Comparison of ENCODE assay signal across 1 cellular context in the genomic region with DNA sequence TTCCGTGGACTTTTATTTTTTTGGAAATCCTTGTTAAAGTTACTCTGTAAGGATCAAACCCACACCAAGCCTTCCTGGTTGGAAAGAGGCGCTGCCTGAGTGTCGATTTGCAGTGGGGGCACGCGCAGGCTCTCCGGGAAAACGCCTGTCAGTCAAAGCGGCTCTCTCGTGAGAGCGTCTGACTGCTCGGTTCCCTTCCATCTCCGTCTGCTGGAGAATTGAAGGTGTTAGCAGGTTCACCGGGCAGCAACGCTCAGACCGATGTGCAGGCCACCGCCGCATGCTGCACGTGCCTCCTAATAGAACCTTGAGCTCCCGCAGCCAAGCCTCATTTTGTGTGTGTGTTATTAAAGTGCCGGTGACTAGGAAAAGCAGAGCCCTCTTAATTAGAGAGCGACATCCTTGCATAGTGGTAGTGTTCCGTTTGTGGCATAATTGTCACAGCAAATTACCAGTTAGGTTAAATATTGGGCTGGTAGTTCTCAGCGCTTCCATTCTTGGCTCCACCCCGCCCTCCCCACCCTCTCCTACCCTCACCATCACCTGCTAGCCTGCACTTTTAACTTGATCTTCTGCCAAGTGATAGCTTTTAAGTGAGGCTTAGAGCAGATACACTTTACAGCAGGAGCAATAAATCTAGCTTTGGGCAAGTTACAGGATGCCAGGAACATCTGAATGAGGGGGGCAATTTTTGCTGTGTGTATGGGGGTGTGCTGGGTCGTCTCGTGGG.
TF ChIP-seq lines count a peak whose summit lies in the region.

No MANE protein-coding gene starts in this region.

TF ChIP-seq in SK-N-SH, 30 proteins besides CTCF, POLR2A, EP300 and RAD21 (continued from another document):
- TF ChIP-seq MEF2A (IDR thresholded peaks at IDR 0.05; ENCODE audit: borderline replicate concordance, low read depth): no peak
- TF ChIP-seq, protein P1, sequence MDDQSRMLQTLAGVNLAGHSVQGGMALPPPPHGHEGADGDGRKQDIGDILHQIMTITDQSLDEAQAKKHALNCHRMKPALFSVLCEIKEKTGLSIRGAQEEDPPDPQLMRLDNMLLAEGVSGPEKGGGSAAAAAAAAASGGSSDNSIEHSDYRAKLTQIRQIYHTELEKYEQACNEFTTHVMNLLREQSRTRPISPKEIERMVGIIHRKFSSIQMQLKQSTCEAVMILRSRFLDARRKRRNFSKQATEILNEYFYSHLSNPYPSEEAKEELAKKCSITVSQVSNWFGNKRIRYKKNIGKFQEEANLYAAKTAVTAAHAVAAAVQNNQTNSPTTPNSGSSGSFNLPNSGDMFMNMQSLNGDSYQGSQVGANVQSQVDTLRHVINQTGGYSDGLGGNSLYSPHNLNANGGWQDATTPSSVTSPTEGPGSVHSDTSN (IDR thresholded peaks at IDR 0.05): no peak
- TF ChIP-seq, protein P2, sequence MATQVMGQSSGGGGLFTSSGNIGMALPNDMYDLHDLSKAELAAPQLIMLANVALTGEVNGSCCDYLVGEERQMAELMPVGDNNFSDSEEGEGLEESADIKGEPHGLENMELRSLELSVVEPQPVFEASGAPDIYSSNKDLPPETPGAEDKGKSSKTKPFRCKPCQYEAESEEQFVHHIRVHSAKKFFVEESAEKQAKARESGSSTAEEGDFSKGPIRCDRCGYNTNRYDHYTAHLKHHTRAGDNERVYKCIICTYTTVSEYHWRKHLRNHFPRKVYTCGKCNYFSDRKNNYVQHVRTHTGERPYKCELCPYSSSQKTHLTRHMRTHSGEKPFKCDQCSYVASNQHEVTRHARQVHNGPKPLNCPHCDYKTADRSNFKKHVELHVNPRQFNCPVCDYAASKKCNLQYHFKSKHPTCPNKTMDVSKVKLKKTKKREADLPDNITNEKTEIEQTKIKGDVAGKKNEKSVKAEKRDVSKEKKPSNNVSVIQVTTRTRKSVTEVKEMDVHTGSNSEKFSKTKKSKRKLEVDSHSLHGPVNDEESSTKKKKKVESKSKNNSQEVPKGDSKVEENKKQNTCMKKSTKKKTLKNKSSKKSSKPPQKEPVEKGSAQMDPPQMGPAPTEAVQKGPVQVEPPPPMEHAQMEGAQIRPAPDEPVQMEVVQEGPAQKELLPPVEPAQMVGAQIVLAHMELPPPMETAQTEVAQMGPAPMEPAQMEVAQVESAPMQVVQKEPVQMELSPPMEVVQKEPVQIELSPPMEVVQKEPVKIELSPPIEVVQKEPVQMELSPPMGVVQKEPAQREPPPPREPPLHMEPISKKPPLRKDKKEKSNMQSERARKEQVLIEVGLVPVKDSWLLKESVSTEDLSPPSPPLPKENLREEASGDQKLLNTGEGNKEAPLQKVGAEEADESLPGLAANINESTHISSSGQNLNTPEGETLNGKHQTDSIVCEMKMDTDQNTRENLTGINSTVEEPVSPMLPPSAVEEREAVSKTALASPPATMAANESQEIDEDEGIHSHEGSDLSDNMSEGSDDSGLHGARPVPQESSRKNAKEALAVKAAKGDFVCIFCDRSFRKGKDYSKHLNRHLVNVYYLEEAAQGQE (IDR thresholded peaks at IDR 0.05; ENCODE audit: low read depth, low read length): no peak
- TF ChIP-seq ELF1 (IDR thresholded peaks at IDR 0.05): no peak
- no peak for TF ChIP-seq TCF12 (IDR thresholded peaks at IDR 0.05)
- TF ChIP-seq YY1 (IDR thresholded peaks at IDR 0.05; ENCODE audit: low read depth): no peak
- TF ChIP-seq FOXM1 (IDR thresholded peaks at IDR 0.05; ENCODE audit: low read depth): no peak
- TF ChIP-seq TEAD4 (IDR thresholded peaks at IDR 0.05; ENCODE audit: borderline replicate concordance, insufficient read depth): no peak
- no peak for TF ChIP-seq GABPA (IDR thresholded peaks at IDR 0.05; ENCODE audit: low read depth)
- TF ChIP-seq SIN3A (IDR thresholded peaks at IDR 0.05; ENCODE audit: borderline replicate concordance, low read depth, low read length): no peak
- no peak for TF ChIP-seq SMC3 (IDR thresholded peaks at IDR 0.05; ENCODE audit: low read depth, low read length)
- TF ChIP-seq, protein P3, sequence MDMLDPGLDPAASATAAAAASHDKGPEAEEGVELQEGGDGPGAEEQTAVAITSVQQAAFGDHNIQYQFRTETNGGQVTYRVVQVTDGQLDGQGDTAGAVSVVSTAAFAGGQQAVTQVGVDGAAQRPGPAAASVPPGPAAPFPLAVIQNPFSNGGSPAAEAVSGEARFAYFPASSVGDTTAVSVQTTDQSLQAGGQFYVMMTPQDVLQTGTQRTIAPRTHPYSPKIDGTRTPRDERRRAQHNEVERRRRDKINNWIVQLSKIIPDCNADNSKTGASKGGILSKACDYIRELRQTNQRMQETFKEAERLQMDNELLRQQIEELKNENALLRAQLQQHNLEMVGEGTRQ (IDR thresholded peaks at IDR 0.05; ENCODE audit: borderline replicate concordance, low read depth, low read length): no peak
